ENCODE assay signal across 10 cellular contexts in genomic region chr10:1744524-1744923, GRCh38. TPM values are rescaled to one million over a fixed set of nuclear protein-coding genes. Genes with fewer than 3 reads are reported as not detected.
"Had no signal": no experiment of that assay in that cellular context is flagged by ENCODE, and none has a peak within 500 bp of the region (broad histone marks: within the 10 kb centered on the region; RNA-seq: fewer than 3 reads in every experiment).

No MANE protein-coding gene starts in this region.

- H3K36me3 Mint-ChIP-seq: IgD-negative memory B cell had no signal

- H3K27ac ChIP-seq: HL-60, KMS-11 had no signal

- H3K4me3 ChIP-seq: K562 had no signal

- H3K4me2 ChIP-seq: KMS-11 had no signal

- DNase-seq: IMR-90, KBM-7, KG1 had no signal

- H3K9ac ChIP-seq: KMS-11 had no signal

- H3K27ac Mint-ChIP-seq: IgD-negative memory B cell had no signal

- ATAC-seq: HepG2, K562 had no signal

- H3K4me3 Mint-ChIP-seq: IgD-negative memory B cell had no signal

RNA-seq across cellular contexts. Expression of gene ADARB2, which starts 7.2 kb away (rescaled TPM):
- total RNA-seq: HepG2, HT-29, HT1080, IMR-90, K562 had no signal
- polyA plus RNA-seq: HepG2, IgD-negative memory B cell, IMR-90, K562 had no signal
